ENCODE assay signal across 10 cellular contexts in the genomic region with DNA sequence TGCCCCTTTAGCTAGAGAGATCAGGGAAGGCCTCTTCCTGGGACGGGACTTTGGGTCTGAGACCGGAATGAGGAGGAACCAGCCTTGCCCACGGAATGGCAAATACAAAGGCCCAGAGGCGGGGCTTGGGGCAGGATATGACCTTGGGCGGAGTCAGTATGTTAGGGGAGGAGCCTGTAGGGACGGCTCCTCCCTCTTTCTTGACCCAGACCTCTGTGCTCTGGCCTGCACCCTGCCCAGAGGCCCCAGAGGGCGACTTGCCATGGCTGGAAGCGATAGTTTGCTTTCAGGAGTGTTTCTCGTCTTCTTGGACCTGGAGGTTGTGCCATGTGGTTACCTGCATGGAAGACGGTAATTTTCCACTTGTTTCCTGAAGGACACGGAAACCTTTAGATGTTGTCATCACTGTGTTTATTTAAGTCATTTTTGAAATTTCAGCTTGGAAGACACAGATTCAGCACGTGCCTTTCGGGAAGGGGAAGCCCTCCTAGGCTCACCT.
DNase-seq lines count a peak whose midpoint lies in the region; ATAC-seq and TF ChIP-seq lines count a peak whose summit lies in the region.
"Had no signal": no experiment of that assay in that cellular context is flagged by ENCODE, and none has a peak within 500 bp of the region (broad histone marks: within the 10 kb centered on the region; RNA-seq: fewer than 3 reads in every experiment).

No MANE protein-coding gene starts in this region.

- no peak overlapping the region for H3K27ac Mint-ChIP-seq in stimulated activated naive B cell treated with anti-CD40 and anti-IgM and Interleukin-4, amounts not matched to agents 10 μg/mL and 1 μg/mL and 100 μg/mL, for 72 hours
- H3K27ac Mint-ChIP-seq in activated CD4-positive, alpha-beta memory T cell treated with anti-CD3 and anti-CD28 coated beads for 36 hours = no peak overlapping the region

- CTCF ChIA-PET in HEK293T (lab: Yijun Ruan, JAX) = no interaction called here
- CTCF ChIA-PET in activated CD4-positive, alpha-beta memory T cell treated with anti-CD3 and anti-CD28 coated beads for 36 hours (lab: Charles Lee) = no interaction called here

- POLR2A ChIA-PET in HEK293T (lab: Yijun Ruan, JAX) = no interaction called here
- POLR2A ChIA-PET in activated CD4-positive, alpha-beta memory T cell treated with anti-CD3 and anti-CD28 coated beads for 36 hours (lab: Charles Lee) = no interaction called here

- H3K4me1 Mint-ChIP-seq in stimulated activated naive B cell treated with anti-CD40 and anti-IgM and Interleukin-4, amounts not matched to agents 10 μg/mL and 1 μg/mL and 100 μg/mL, for 72 hours = peaks cover 5 to 12% of the 10 kb centered on the region in 2 donors
- H3K4me1 Mint-ChIP-seq in activated CD4-positive, alpha-beta memory T cell treated with anti-CD3 and anti-CD28 coated beads for 36 hours (ENCODE audit: low read depth) = no peaks in the 10 kb centered on the region

- DNase-seq in HEK293T (ENCODE audit: extremely low spot score) (peak; percentile 42), breast epithelium (ENCODE audit: low spot score in 2 of 2) (peak; percentile 61 to 77)
- DNase-seq in stimulated activated naive B cell treated with anti-CD40 and anti-IgM and Interleukin-4, amounts not matched to agents 10 μg/mL and 1 μg/mL and 100 μg/mL, for 72 hours = no peak
- DNase-seq in activated naive CD4-positive, alpha-beta T cell treated with anti-CD3 and anti-CD28 coated beads, Interleukin-2, amount 50 U/mL, for 16 hours = no peak
- no peak for DNase-seq in activated CD4-positive, alpha-beta memory T cell treated with anti-CD3 and anti-CD28 coated beads for 36 hours
- DNase-seq in activated T-cell treated with anti-CD3 and anti-CD28 coated beads, Interleukin-2, amount 50 U/mL, for 1 hour = no peak
- DNase-seq: T1000 had no signal

- H3K27me3 Mint-ChIP-seq in stimulated activated naive B cell treated with anti-CD40 and anti-IgM and Interleukin-4, amounts not matched to agents 10 μg/mL and 1 μg/mL and 100 μg/mL, for 72 hours = peaks cover 32 to 67% of the 10 kb centered on the region in 2 donors
- peaks cover 32% of the 10 kb centered on the region for H3K27me3 Mint-ChIP-seq in activated CD4-positive, alpha-beta memory T cell treated with anti-CD3 and anti-CD28 coated beads for 36 hours

- no peaks in the 10 kb centered on the region for H3K9me3 Mint-ChIP-seq in stimulated activated naive B cell treated with anti-CD40 and anti-IgM and Interleukin-4, amounts not matched to agents 10 μg/mL and 1 μg/mL and 100 μg/mL, for 72 hours
- no peaks in the 10 kb centered on the region for H3K9me3 Mint-ChIP-seq in activated CD4-positive, alpha-beta memory T cell treated with anti-CD3 and anti-CD28 coated beads for 36 hours

- TF ChIP-seq CTCF in breast epithelium (IDR thresholded peaks at IDR 0.05) = no peak

- H3K9me3 ChIP-seq in breast epithelium = no peaks in the 10 kb centered on the region

- intact Hi-C loops in breast epithelium (cut with DNase I; ENCODE audit: low total_unique reads) = no loop called here
- intact Hi-C loops in activated CD4-positive, alpha-beta memory T cell treated with anti-CD3 and anti-CD28 coated beads for 36 hours (cut with micrococcal nuclease) = no loop called here

- no peaks in the 10 kb centered on the region for H3K36me3 ChIP-seq in breast epithelium

- no peaks in the 10 kb centered on the region for H3K36me3 Mint-ChIP-seq in stimulated activated naive B cell treated with anti-CD40 and anti-IgM and Interleukin-4, amounts not matched to agents 10 μg/mL and 1 μg/mL and 100 μg/mL, for 72 hours
- H3K36me3 Mint-ChIP-seq in activated CD4-positive, alpha-beta memory T cell treated with anti-CD3 and anti-CD28 coated beads for 36 hours = no peaks in the 10 kb centered on the region

- H3K4me3 Mint-ChIP-seq in stimulated activated naive B cell treated with anti-CD40 and anti-IgM and Interleukin-4, amounts not matched to agents 10 μg/mL and 1 μg/mL and 100 μg/mL, for 72 hours = peak overlapping the region; percentile 31 to 62
- no peak overlapping the region for H3K4me3 Mint-ChIP-seq in activated CD4-positive, alpha-beta memory T cell treated with anti-CD3 and anti-CD28 coated beads for 36 hours

- TF ChIP-seq POLR2A in breast epithelium (IDR thresholded peaks at IDR 0.05) = no peak

- peak in 1 of 2 donors; percentile 37 for ATAC-seq in stimulated activated naive B cell treated with anti-CD40 and anti-IgM and Interleukin-4, amounts not matched to agents 10 μg/mL and 1 μg/mL and 100 μg/mL, for 72 hours (replicated peaks)
- ATAC-seq in GM21367 (IDR thresholded peaks at IDR 0.05; ENCODE audit: unreplicated experiment) = no peak

- peak overlapping the region; percentile 88 to 92 for H3K27ac ChIP-seq in breast epithelium
- H3K27ac ChIP-seq in layer of hippocampus (ENCODE audit: low read depth, low read length) = peak overlapping the region; percentile 21
- H3K27ac ChIP-seq: HL-60 had no signal

- H3K27me3 ChIP-seq in breast epithelium (no peaks in the 10 kb centered on the region), layer of hippocampus (ENCODE audit: control insufficient read depth, insufficient read depth, low read length) (no peaks in the 10 kb centered on the region)

- peaks cover 16 to 32% of the 10 kb centered on the region in 2 donors for H3K4me1 ChIP-seq in breast epithelium

- H3K4me3 ChIP-seq in breast epithelium = peak overlapping the region; percentile 46 to 66 (median 52)

TF ChIP-seq in HEK293T, 16 proteins besides CTCF, POLR2A, EP300 and RAD21:
- TF ChIP-seq SP1 (IDR thresholded peaks at IDR 0.05) = no peak
- no peak for TF ChIP-seq FOXK2 (IDR thresholded peaks at IDR 0.05)
- TF ChIP-seq TARDBP (IDR thresholded peaks at IDR 0.05) = no peak
- no peak for TF ChIP-seq SUZ12 (IDR thresholded peaks at IDR 0.05)
- no peak for TF ChIP-seq FOXM1 (IDR thresholded peaks at IDR 0.05; ENCODE audit: borderline replicate concordance)
- no peak for TF ChIP-seq HDGF (IDR thresholded peaks at IDR 0.05; ENCODE audit: borderline replicate concordance)
- TF ChIP-seq BHLHE40 (IDR thresholded peaks at IDR 0.05; ENCODE audit: borderline replicate concordance) = no peak
- no peak for TF ChIP-seq ZNF384 (IDR thresholded peaks at IDR 0.05)
- TF ChIP-seq ARNT (IDR thresholded peaks at IDR 0.05) = no peak
- TF ChIP-seq ELF4 (IDR thresholded peaks at IDR 0.05) = no peak
- no peak for TF ChIP-seq NFRKB (IDR thresholded peaks at IDR 0.05)
- no peak for TF ChIP-seq L3MBTL2 (conservative IDR thresholded peaks at IDR 0.05)
- TF ChIP-seq, protein P1, sequence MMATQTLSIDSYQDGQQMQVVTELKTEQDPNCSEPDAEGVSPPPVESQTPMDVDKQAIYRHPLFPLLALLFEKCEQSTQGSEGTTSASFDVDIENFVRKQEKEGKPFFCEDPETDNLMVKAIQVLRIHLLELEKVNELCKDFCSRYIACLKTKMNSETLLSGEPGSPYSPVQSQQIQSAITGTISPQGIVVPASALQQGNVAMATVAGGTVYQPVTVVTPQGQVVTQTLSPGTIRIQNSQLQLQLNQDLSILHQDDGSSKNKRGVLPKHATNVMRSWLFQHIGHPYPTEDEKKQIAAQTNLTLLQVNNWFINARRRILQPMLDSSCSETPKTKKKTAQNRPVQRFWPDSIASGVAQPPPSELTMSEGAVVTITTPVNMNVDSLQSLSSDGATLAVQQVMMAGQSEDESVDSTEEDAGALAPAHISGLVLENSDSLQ (IDR thresholded peaks at IDR 0.05) = no peak
- TF ChIP-seq FOXA1 (IDR thresholded peaks at IDR 0.05) = no peak
- no peak for TF ChIP-seq CTBP1 (IDR thresholded peaks at IDR 0.05; ENCODE audit: borderline replicate concordance)
- no peak for TF ChIP-seq LEF1 (IDR thresholded peaks at IDR 0.05; ENCODE audit: borderline replicate concordance)

Comparison
In these comparisons a context has a peak if more than half of its experiments do, and no peak if none do; other contexts are left out.
1. DNase-seq: peak in HEK293T (single experiment) and breast epithelium (2 of 2); none in stimulated activated naive B cell treated with anti-CD40 and anti-IgM and Interleukin-4, amounts not matched to agents 10 μg/mL and 1 μg/mL and 100 μg/mL, for 72 hours (single experiment), activated naive CD4-positive, alpha-beta T cell treated with anti-CD3 and anti-CD28 coated beads, Interleukin-2, amount 50 U/mL, for 16 hours (single experiment), activated CD4-positive, alpha-beta memory T cell treated with anti-CD3 and anti-CD28 coated beads for 36 hours (single experiment) and activated T-cell treated with anti-CD3 and anti-CD28 coated beads, Interleukin-2, amount 50 U/mL, for 1 hour (single experiment).